Comparison of ENCODE assay signal across 20 cellular contexts in the genomic region with DNA sequence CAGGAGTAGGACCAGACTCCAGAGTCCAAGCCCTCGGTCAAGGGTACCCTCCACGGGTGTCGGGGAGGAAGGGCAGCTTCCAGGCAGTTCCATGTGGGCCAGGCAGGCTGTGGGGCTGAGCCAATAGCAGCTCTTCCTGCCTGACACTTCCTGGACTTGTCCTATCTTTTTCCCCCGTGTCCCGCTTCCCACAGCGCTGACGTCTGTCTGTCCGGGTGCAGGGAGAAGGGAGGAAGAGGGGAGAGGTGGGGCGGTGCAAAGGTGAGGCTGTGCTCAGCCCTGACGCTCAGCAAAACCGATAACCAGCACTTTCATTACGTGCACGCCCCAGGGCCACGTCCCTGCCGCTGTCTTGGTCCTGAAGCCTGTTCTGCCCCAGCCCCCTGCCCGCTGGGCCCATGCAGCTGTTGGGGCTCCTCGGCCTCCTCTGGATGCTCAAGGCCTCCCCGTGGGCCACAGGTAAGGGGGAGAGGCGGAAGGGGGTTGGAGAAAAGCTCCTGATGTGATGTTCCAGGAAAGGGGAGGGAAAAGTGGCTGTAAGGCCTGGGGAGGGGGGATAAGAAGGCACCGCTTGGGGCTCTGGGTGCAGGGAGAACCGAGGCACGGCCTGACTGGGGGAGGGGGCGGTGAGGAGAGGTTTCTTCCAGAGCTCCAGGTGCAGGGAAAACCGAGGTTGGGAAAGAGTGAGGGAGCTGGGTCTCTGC. TPM values are rescaled to one million over a fixed set of nuclear protein-coding genes. Genes with fewer than 3 reads are reported as not detected.
DNase-seq lines count a peak whose midpoint lies in the region; ATAC-seq, FAIRE-seq and TF ChIP-seq lines count a peak whose summit lies in the region.
"Had no signal": no experiment of that assay in that cellular context is flagged by ENCODE, and none has a peak within 500 bp of the region (broad histone marks: within the 10 kb centered on the region; RNA-seq: fewer than 3 reads in every experiment).

A gene with protein sequence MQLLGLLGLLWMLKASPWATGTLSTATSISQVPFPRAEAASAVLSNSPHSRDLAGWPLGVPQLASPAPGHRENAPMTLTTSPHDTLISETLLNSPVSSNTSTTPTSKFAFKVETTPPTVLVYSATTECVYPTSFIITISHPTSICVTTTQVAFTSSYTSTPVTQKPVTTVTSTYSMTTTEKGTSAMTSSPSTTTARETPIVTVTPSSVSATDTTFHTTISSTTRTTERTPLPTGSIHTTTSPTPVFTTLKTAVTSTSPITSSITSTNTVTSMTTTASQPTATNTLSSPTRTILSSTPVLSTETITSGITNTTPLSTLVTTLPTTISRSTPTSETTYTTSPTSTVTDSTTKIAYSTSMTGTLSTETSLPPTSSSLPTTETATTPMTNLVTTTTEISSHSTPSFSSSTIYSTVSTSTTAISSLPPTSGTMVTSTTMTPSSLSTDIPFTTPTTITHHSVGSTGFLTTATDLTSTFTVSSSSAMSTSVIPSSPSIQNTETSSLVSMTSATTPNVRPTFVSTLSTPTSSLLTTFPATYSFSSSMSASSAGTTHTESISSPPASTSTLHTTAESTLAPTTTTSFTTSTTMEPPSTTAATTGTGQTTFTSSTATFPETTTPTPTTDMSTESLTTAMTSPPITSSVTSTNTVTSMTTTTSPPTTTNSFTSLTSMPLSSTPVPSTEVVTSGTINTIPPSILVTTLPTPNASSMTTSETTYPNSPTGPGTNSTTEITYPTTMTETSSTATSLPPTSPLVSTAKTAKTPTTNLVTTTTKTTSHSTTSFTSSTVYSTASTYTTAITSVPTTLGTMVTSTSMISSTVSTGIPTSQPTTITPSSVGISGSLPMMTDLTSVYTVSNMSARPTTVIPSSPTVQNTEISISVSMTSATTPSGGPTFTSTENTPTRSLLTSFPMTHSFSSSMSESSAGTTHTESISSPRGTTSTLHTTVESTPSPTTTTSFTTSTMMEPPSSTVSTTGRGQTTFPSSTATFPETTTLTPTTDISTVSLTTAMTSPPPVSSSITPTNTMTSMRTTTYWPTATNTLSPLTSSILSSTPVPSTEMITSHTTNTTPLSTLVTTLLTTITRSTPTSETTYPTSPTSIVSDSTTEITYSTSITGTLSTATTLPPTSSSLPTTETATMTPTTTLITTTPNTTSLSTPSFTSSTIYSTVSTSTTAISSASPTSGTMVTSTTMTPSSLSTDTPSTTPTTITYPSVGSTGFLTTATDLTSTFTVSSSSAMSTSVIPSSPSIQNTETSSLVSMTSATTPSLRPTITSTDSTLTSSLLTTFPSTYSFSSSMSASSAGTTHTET (N-terminal part only) (plus strand): TSS at position 308 of the 704 bp plus-strand sequence. CDS start 91 bp downstream, at position 399.

- no peak for TF ChIP-seq CTCF in foreskin keratinocyte (conservative IDR thresholded peaks at IDR 0.05)

- H3K27ac ChIP-seq in HUES48 (ENCODE audit: low read depth, low read length), result no peak within 1 kb of the TSS
- no peak within 1 kb of the TSS for H3K27ac ChIP-seq in foreskin keratinocyte
- H3K27ac ChIP-seq: PC-9 had no signal

- H3K4me1 ChIP-seq in HUES48 (ENCODE audit: control insufficient read depth, insufficient read depth, low read length) (peaks cover 31% of the 10 kb centered on the region), foreskin keratinocyte (no peaks in the 10 kb centered on the region), mucosa of stomach (ENCODE audit: control insufficient read depth, insufficient read depth, low read length) (peaks cover 9% of the 10 kb centered on the region)

- no peaks in the 10 kb centered on the region for H3K27me3 ChIP-seq in HUES48 (ENCODE audit: control insufficient read depth, insufficient read depth, low read length)
- peaks cover 25% of the 10 kb centered on the region for H3K27me3 ChIP-seq in foreskin keratinocyte
- peaks cover 13% of the 10 kb centered on the region for H3K27me3 ChIP-seq in mucosa of stomach (ENCODE audit: control insufficient read depth, insufficient read depth, low read length)

- TF ChIP-seq POLR2A in GM12892 (IDR thresholded peaks at IDR 0.05; ENCODE audit: low read depth, low read length), result no peak

- peak; percentile 19 for ATAC-seq in foreskin keratinocyte
- ATAC-seq: esophagus mucosa had no signal

- H3K36me3 ChIP-seq in HUES48 (ENCODE audit: control insufficient read depth, insufficient read depth, low read length), result no peaks in the 10 kb centered on the region
- H3K36me3 ChIP-seq in mucosa of stomach (ENCODE audit: control insufficient read depth, insufficient read depth, low read length), result no peaks in the 10 kb centered on the region

- DNase-seq in AG08395 (ENCODE audit: low spot score), result peak; percentile 4
- no peak for DNase-seq in foreskin keratinocyte
- no peak for DNase-seq in HK-2 (ENCODE audit: unreplicated experiment)
- no peak for DNase-seq in GM12892 (ENCODE audit: insufficient read length)
- no peak for DNase-seq in globus pallidus (ENCODE audit: low spot score)
- no peak for DNase-seq in stimulated activated CD4-positive, alpha-beta T cell treated with anti-CD3 and anti-CD28 coated beads, Interleukin-1b, Interleukin-23, amount 100 ng/mL, for 48 hours
- DNase-seq: activated CD4-positive, alpha-beta T cell treated with anti-CD3 and anti-CD28 coated beads, Interleukin-2, amount 50 U/mL, for 4 hours; activated naive CD4-positive, alpha-beta T cell treated with anti-CD3 and anti-CD28 coated beads, Interleukin-2, amount 50 U/mL, for 16 hours; activated T-cell treated with anti-CD3 and anti-CD28 coated beads, Interleukin-2, amount 50 U/mL, for 1 hour; CD8-positive, alpha-beta memory T cell; dermis blood vessel endothelial cell; naive B cell; NCI-H1048; NCI-H69; PC-9 had no signal

- FAIRE-seq in GM12892 (lab: Jason Lieb, UNC), result no peak
- FAIRE-seq: G401.6, GM12891 had no signal

- H3K9me3 ChIP-seq in HUES48 (ENCODE audit: control insufficient read depth, insufficient read depth, low read length) (no peaks in the 10 kb centered on the region), mucosa of stomach (ENCODE audit: control insufficient read depth, low read length) (no peaks in the 10 kb centered on the region)

- no peak within 1 kb of the TSS for H3K9ac ChIP-seq in HUES48 (ENCODE audit: low read depth, low read length)
- peak within 1 kb of the TSS; percentile 80 for H3K9ac ChIP-seq in mucosa of stomach (ENCODE audit: low read length)

- H3K4me3 ChIP-seq in HUES48 (ENCODE audit: low read depth, low read length) (peak within 1 kb of the TSS; percentile 25; the same call in 1 of the 2 replicates), mucosa of stomach (ENCODE audit: low read length) (peak within 1 kb of the TSS; percentile 39)
- H3K4me3 ChIP-seq: PC-9 had no signal

RNA-seq across cellular contexts. Expression of the gene that starts here (rescaled TPM):
- 0.17 and 0.18 TPM in 2 replicates for total RNA-seq in foreskin keratinocyte
- polyA plus RNA-seq in foreskin keratinocyte, result 0.37 and 0.77 TPM in 2 replicates
- 0.11 TPM for polyA plus RNA-seq in GM12892 (2012; ENCODE audit: missing spikeins)
- total RNA-seq: CD8-positive, alpha-beta memory T cell; dermis blood vessel endothelial cell had no signal
- polyA plus RNA-seq: CD8-positive, alpha-beta memory T cell had no signal

Comparison
In these comparisons a context has a peak if more than half of its experiments do, and no peak if none do; other contexts are left out.
1. Peak in ATAC-seq in foreskin keratinocyte; RNA of the gene not detected or under 1 TPM.